In genomic region chr21:29315155-29315749, GRCh38 we compare ENCODE assay signal across 16 cellular contexts. TPM values are rescaled to one million over a fixed set of nuclear protein-coding genes. Genes with fewer than 3 reads are reported as not detected.
DNase-seq lines count a peak whose midpoint lies in the region; ATAC-seq and TF ChIP-seq lines count a peak whose summit lies in the region.
"Had no signal": no experiment of that assay in that cellular context is flagged by ENCODE, and none has a peak within 500 bp of the region (broad histone marks: within the 10 kb centered on the region; RNA-seq: fewer than 3 reads in every experiment).

No MANE protein-coding gene starts in this region.

- no peak for DNase-seq in activated naive CD4-positive, alpha-beta T cell (lab: John Stamatoyannopoulos, UW)
- no peak for DNase-seq in T-helper 17 cell
- DNase-seq in left lobe of liver (ENCODE audit: low spot score): no peak
- DNase-seq in smooth muscle cell (lab: John Stamatoyannopoulos, UW; ENCODE audit: unreplicated experiment): no peak
- DNase-seq in SHP77 treated with DMSO at 0.1 percent for 48 hours (lab: John Stamatoyannopoulos, UW): no peak
- no peak for DNase-seq in dedifferentiated amniotic fluid mesenchymal stem cell (ENCODE audit: extremely low spot score)
- no peak for DNase-seq in RWPE1 (ENCODE audit: low spot score)
- DNase-seq: activated CD4-positive, alpha-beta T cell treated with anti-CD3 and anti-CD28 coated beads, Interleukin-2, amount 50 U/mL, for 1 hour; activated T-cell treated with anti-CD3 and anti-CD28 coated beads, Interleukin-2, amount 50 U/mL, for 72 hours; NCI-H1092; NCI-H2227 treated with DMSO at 0.1 percent for 48 hours; stimulated activated naive CD4-positive, alpha-beta T cell treated with Interleukin-2 at 50 U/mL for 16 hours; T-helper 9 cell had no signal

- H3K36me3 Mint-ChIP-seq in activated naive CD4-positive, alpha-beta T cell treated with anti-CD3 and anti-CD28 coated beads, Interleukin-2, amount 50 U/mL, for 24 hours: peaks cover 18% of the 10 kb centered on the region
- peaks cover 2% of the 10 kb centered on the region for H3K36me3 Mint-ChIP-seq in T-helper 17 cell (ENCODE audit: low read depth)

- no peak overlapping the region for H3K4me3 ChIP-seq in smooth muscle cell
- H3K4me3 ChIP-seq: gastroesophageal sphincter, skin epidermis had no signal

- TF ChIP-seq CTCF in smooth muscle cell (IDR thresholded peaks at IDR 0.05; ENCODE audit: borderline replicate concordance, insufficient read depth, poor library complexity, severe bottlenecking) (no peak), RWPE1 (conservative IDR thresholded peaks at IDR 0.05; ENCODE audit: low read depth) (no peak)

- peaks cover 100% of the 10 kb centered on the region for H4K20me1 ChIP-seq in smooth muscle cell (ENCODE audit: low read depth)

- peaks cover 100% of the 10 kb centered on the region for H3K79me2 ChIP-seq in smooth muscle cell (ENCODE audit: low read depth)

- no peak overlapping the region for H3K4me2 ChIP-seq in smooth muscle cell

- H3K9me3 Mint-ChIP-seq in activated naive CD4-positive, alpha-beta T cell treated with anti-CD3 and anti-CD28 coated beads, Interleukin-2, amount 50 U/mL, for 24 hours: no peaks in the 10 kb centered on the region

- ATAC-seq in T-helper 17 cell: peak; percentile 55
- peak; percentile 60 for ATAC-seq in left lobe of liver
- ATAC-seq: activated T-cell treated with anti-CD3 and anti-CD28 coated beads, Interleukin-2, amount 50 U/mL, for 72 hours; gastroesophageal sphincter had no signal

- H3K27me3 ChIP-seq in smooth muscle cell (ENCODE audit: low read depth): no peaks in the 10 kb centered on the region
- H3K27me3 ChIP-seq: gastroesophageal sphincter had no signal

- H2AFZ ChIP-seq in smooth muscle cell (ENCODE audit: low read depth): no peak overlapping the region

- peaks cover 3% of the 10 kb centered on the region for H3F3A ChIP-seq in smooth muscle cell (ENCODE audit: low read depth)

- 77% methylated on average over 2 of the region's 2 CpGs for WGBS in smooth muscle cell (ENCODE audit: low lambda C conversion rate)

- H3K9me3 ChIP-seq in T-helper 17 cell (ENCODE audit: control insufficient read depth, low read length, poor library complexity, severe bottlenecking): no peaks in the 10 kb centered on the region
- H3K9me3 ChIP-seq in smooth muscle cell (replicated peaks; ENCODE audit: low read depth): no peaks in the 10 kb centered on the region
- H3K9me3 ChIP-seq: gastroesophageal sphincter had no signal

- H3K4me1 ChIP-seq in smooth muscle cell (ENCODE audit: low read depth): peaks cover 3% of the 10 kb centered on the region

- no peaks in the 10 kb centered on the region for H3K36me3 ChIP-seq in smooth muscle cell (ENCODE audit: low read depth)
- H3K36me3 ChIP-seq: gastroesophageal sphincter had no signal

- H3K9ac ChIP-seq in smooth muscle cell (ENCODE audit: low read depth): no peak overlapping the region

- POLR2A ChIA-PET in RWPE1 (lab: Yijun Ruan, JAX; ENCODE audit: low non-redundant PET): no interaction called here

- peak overlapping the region; percentile 6 for H3K4me3 Mint-ChIP-seq in activated naive CD4-positive, alpha-beta T cell treated with anti-CD3 and anti-CD28 coated beads, Interleukin-2, amount 50 U/mL, for 24 hours
- H3K4me3 Mint-ChIP-seq in T-helper 17 cell: no peak overlapping the region
- H3K4me3 Mint-ChIP-seq: activated T-cell treated with anti-CD3 and anti-CD28 coated beads, Interleukin-2, amount 50 U/mL, for 72 hours had no signal

- H3K27ac Mint-ChIP-seq in activated naive CD4-positive, alpha-beta T cell treated with anti-CD3 and anti-CD28 coated beads, Interleukin-2, amount 50 U/mL, for 24 hours: peak overlapping the region; percentile 15
- H3K27ac Mint-ChIP-seq in T-helper 17 cell: peak overlapping the region; percentile 25
- H3K27ac Mint-ChIP-seq: activated T-cell treated with anti-CD3 and anti-CD28 coated beads, Interleukin-2, amount 50 U/mL, for 72 hours had no signal

- H3K27me3 Mint-ChIP-seq in activated naive CD4-positive, alpha-beta T cell treated with anti-CD3 and anti-CD28 coated beads, Interleukin-2, amount 50 U/mL, for 24 hours: no peaks in the 10 kb centered on the region
- no peaks in the 10 kb centered on the region for H3K27me3 Mint-ChIP-seq in T-helper 17 cell

- peaks cover 93% of the 10 kb centered on the region for H3K4me1 Mint-ChIP-seq in activated naive CD4-positive, alpha-beta T cell treated with anti-CD3 and anti-CD28 coated beads, Interleukin-2, amount 50 U/mL, for 24 hours
- H3K4me1 Mint-ChIP-seq in T-helper 17 cell: peaks cover 54% of the 10 kb centered on the region

- CTCF ChIA-PET in RWPE1 (lab: Yijun Ruan, JAX): interaction anchor here (0.6 kb wide), 1 partner anchor 97 kb away, joined by 4 read pairs; no protein-coding TSS in a partner anchor

- H3K27ac ChIP-seq in smooth muscle cell (ENCODE audit: low read depth) (peak overlapping the region; percentile 17), RWPE1 (no peak overlapping the region)
- H3K27ac ChIP-seq: gastroesophageal sphincter, skin epidermis had no signal

RNA-seq across cellular contexts. Expression of gene BACH1, which starts 16.5 kb away (rescaled TPM):
- total RNA-seq in T-helper 17 cell (10 to 100 TPM; 55.6 to 64.2 TPM), left lobe of liver (27.0 TPM), smooth muscle cell (103 and 113 TPM in 2 replicates)
- polyA plus RNA-seq in smooth muscle cell: 26.3 and 29.5 TPM in 2 replicates
